In the genomic region with DNA sequence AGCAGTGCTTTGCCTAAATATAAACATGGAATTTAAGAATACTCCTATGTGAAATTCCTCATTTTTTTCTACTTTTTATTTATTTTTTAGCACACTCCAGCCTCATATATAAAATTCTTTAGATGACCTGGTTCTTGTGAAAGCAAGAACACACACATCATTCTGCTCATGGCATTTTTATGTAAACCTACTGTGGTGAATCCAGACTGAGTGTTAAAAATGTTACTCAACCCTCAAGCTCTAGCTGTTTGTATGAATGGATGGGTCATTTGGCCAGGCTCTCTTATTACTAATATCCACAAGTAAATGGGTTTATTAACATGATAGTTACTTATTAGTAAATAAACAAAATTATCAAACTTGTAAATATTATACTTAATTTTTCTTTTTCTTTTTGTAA, we compare ENCODE assay signal across 26 cellular contexts.
"Had no signal": no experiment of that assay in that cellular context is flagged by ENCODE, and none has a peak within 500 bp of the region (broad histone marks: within the 10 kb centered on the region; RNA-seq: fewer than 3 reads in every experiment).

No MANE protein-coding gene starts in this region.

- H3K36me3 ChIP-seq: ovary, thoracic aorta had no signal

- H3K27me3 Mint-ChIP-seq: activated CD4-positive, alpha-beta memory T cell treated with anti-CD3 and anti-CD28 coated beads for 36 hours; activated CD4-positive, alpha-beta T cell treated with anti-CD3 and anti-CD28 coated beads, Interleukin-2, amount 10 ng/mL, durations not matched to agents 24 days and 14 days; activated T-cell treated with anti-CD3 and anti-CD28 coated beads, Interleukin-2, amount 50 U/mL, for 24 hours; progenitor cell of endocrine pancreas; stimulated activated naive CD8-positive, alpha-beta T cell treated with anti-CD3 and anti-CD28 coated beads, Interleukin-15, Interleukin-2, amounts not matched to agents 100 ng/mL and 50 ng/mL, for 24 hours had no signal

- H3K27ac Mint-ChIP-seq: activated CD4-positive, alpha-beta memory T cell treated with anti-CD3 and anti-CD28 coated beads for 36 hours; activated CD4-positive, alpha-beta T cell treated with anti-CD3 and anti-CD28 coated beads, Interleukin-2, amount 10 ng/mL, durations not matched to agents 24 days and 14 days; activated T-cell treated with anti-CD3 and anti-CD28 coated beads, Interleukin-2, amount 50 U/mL, for 24 hours; naive thymus-derived CD4-positive, alpha-beta T cell; progenitor cell of endocrine pancreas; stimulated activated naive CD8-positive, alpha-beta T cell treated with anti-CD3 and anti-CD28 coated beads, Interleukin-15, Interleukin-2, amounts not matched to agents 100 ng/mL and 50 ng/mL, for 24 hours; T-helper 1 cell treated with Interleukin-12 subunit alpha and Interleukin-12 subunit beta and Interleukin-4 antibody, amounts not matched to agents 30 μg/mL and 1 μg/mL, for 36 hours had no signal

- H3K27ac ChIP-seq: body of pancreas, ovary, skin epidermis, thoracic aorta had no signal

- FAIRE-seq: endothelial cell of umbilical vein, frontal cortex, urothelium cell line had no signal

- H3K27me3 ChIP-seq: body of pancreas, ovary had no signal

- H3K4me3 ChIP-seq: body of pancreas, ovary, skin epidermis, thoracic aorta had no signal

- H3K4me3 Mint-ChIP-seq: activated CD4-positive, alpha-beta memory T cell treated with anti-CD3 and anti-CD28 coated beads for 36 hours; activated CD4-positive, alpha-beta T cell treated with anti-CD3 and anti-CD28 coated beads, Interleukin-2, amount 10 ng/mL, durations not matched to agents 24 days and 14 days; activated T-cell treated with anti-CD3 and anti-CD28 coated beads, Interleukin-2, amount 50 U/mL, for 24 hours; naive thymus-derived CD4-positive, alpha-beta T cell; stimulated activated naive CD8-positive, alpha-beta T cell treated with anti-CD3 and anti-CD28 coated beads, Interleukin-15, Interleukin-2, amounts not matched to agents 100 ng/mL and 50 ng/mL, for 24 hours; T-helper 1 cell treated with Interleukin-12 subunit alpha and Interleukin-12 subunit beta and Interleukin-4 antibody, amounts not matched to agents 30 μg/mL and 1 μg/mL, for 36 hours had no signal

- H3K9me3 ChIP-seq: body of pancreas, ovary, thoracic aorta had no signal

- DNase-seq: activated CD4-positive, alpha-beta memory T cell treated with anti-CD3 and anti-CD28 coated beads for 36 hours; activated CD4-positive, alpha-beta T cell treated with anti-CD3 and anti-CD28 coated beads, Interleukin-2, amount 10 ng/mL, durations not matched to agents 24 days and 14 days; activated CD4-positive, CD25-positive, alpha-beta regulatory T cell treated with anti-CD3 and anti-CD28 coated beads, Interleukin-2, amount 50 U/mL, for 72 hours; activated CD8-positive, alpha-beta memory T cell treated with anti-CD3 and anti-CD28 coated beads, Interleukin-2, amount 50 U/mL, for 48 hours; activated gamma-delta T cell treated with Interleukin-2 at 50 U/mL for 16 hours; activated naive CD4-positive, alpha-beta T cell treated with anti-CD3 and anti-CD28 coated beads, Interleukin-2, amount 50 U/mL, for 16 hours; activated T-cell treated with anti-CD3 and anti-CD28 coated beads, Interleukin-2, amount 50 U/mL, for 24 hours; body of pancreas; islet precursor cell; left cardiac atrium; left ventricle myocardium superior; midbrain; naive thymus-derived CD4-positive, alpha-beta T cell; ovary; stimulated activated CD4-positive, alpha-beta T cell treated with anti-CD3 and anti-CD28 coated beads, Interleukin-12 subunit alpha, Interleukin-12 subunit beta, amount 100 ng/mL, for 4 hours; stimulated activated CD4-positive, alpha-beta T cell treated with anti-CD3 and anti-CD28 coated beads, Interleukin-4, amount 100 ng/mL, for 1 hour; T1000; trophoblast cell had no signal

- H3K36me3 Mint-ChIP-seq: activated CD4-positive, alpha-beta memory T cell treated with anti-CD3 and anti-CD28 coated beads for 36 hours; naive thymus-derived CD4-positive, alpha-beta T cell had no signal

- H3K4me1 ChIP-seq: body of pancreas had no signal

- H3K9me3 Mint-ChIP-seq: activated CD4-positive, alpha-beta memory T cell treated with anti-CD3 and anti-CD28 coated beads for 36 hours; activated T-cell treated with anti-CD3 and anti-CD28 coated beads, Interleukin-2, amount 50 U/mL, for 24 hours; T-helper 1 cell treated with Interleukin-12 subunit alpha and Interleukin-12 subunit beta and Interleukin-4 antibody, amounts not matched to agents 30 μg/mL and 1 μg/mL, for 36 hours had no signal

- H3K4me1 Mint-ChIP-seq: activated CD4-positive, alpha-beta T cell treated with anti-CD3 and anti-CD28 coated beads, Interleukin-2, amount 10 ng/mL, durations not matched to agents 24 days and 14 days; naive thymus-derived CD4-positive, alpha-beta T cell had no signal
